8 cellular contexts compared by ENCODE assay signal in the genomic region with DNA sequence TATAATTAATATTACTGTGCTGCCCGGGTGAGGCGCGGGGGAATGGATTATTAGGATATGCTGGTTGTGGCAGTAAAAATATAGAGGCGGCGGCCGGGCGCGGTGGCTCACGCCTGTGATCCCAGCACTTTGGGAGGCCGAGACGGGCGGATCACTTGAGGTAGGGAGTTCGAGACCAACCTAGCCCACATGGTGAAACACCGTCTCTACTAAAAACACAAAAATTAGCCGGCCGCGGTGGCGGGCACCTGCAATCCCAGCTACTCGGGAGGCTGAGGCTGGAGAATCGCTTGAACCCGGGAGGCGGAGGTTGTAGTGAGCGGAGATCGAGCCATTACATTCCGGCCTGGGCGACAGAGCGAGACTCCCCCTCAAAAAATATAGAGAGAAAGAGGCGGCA. TPM values are rescaled to one million over a fixed set of nuclear protein-coding genes. Genes with fewer than 3 reads are reported as not detected.
DNase-seq lines count a peak whose midpoint lies in the region; ATAC-seq and TF ChIP-seq lines count a peak whose summit lies in the region.
"Not testable (repeated sequence)": the region's sequence is repeated elsewhere in the genome, so short reads cannot be mapped to it uniquely, and the experiment has no call there.

No MANE protein-coding gene starts in this region.

- CTCF ChIA-PET in CD4-positive, alpha-beta T cell (lab: Charles Lee), result not testable (repeated sequence)

- H3K4me2 ChIP-seq in trophoblast cell (ENCODE audit: low read length), result not testable (repeated sequence)

- peak in 1 of 10 experiments; percentile 34 for DNase-seq in CD4-positive, alpha-beta T cell
- DNase-seq in Jurkat, Clone E6-1 (ENCODE audit: low read depth, low spot score); adipocyte (ENCODE audit: low read depth); epithelial cell of proximal tubule (ENCODE audit: low read depth); trophoblast cell; tibial nerve (ENCODE audit: low spot score in 2 of 2): not testable (repeated sequence)
- DNase-seq in lower lobe of right lung, result peak; percentile 43

- peak overlapping the region; percentile 70 for H4K12ac ChIP-seq in trophoblast cell (ENCODE audit: low read depth, low read length)

- not testable (repeated sequence) for H3K18ac ChIP-seq in trophoblast cell (ENCODE audit: low read length)

- not testable (repeated sequence) for H3K4ac ChIP-seq in trophoblast cell (ENCODE audit: low read depth, low read length)

- TF ChIP-seq POLR2A in tibial nerve (IDR thresholded peaks at IDR 0.05), result not testable (repeated sequence)

- H4K91ac ChIP-seq in trophoblast cell (ENCODE audit: low read depth, low read length), result not testable (repeated sequence)

- H2AK5ac ChIP-seq in trophoblast cell (ENCODE audit: low read length), result not testable (repeated sequence)

- not testable (repeated sequence) for H3K9me3 ChIP-seq in CD4-positive, alpha-beta T cell (ENCODE audit: control insufficient read depth, low read length); adipocyte (ENCODE audit: control insufficient read depth, low read length); lower lobe of right lung; trophoblast cell (ENCODE audit: insufficient read depth, low read depth, low read length); tibial nerve

- H3K36me3 ChIP-seq in adipocyte (ENCODE audit: control insufficient read depth, insufficient read depth, low read length, severe bottlenecking); lower lobe of right lung; trophoblast cell (ENCODE audit: control insufficient read depth in 1 of 2, insufficient read depth in 2 of 2, low read length in 2 of 2); tibial nerve: not testable (repeated sequence)

- not testable (repeated sequence) for H3K79me2 ChIP-seq in trophoblast cell (ENCODE audit: control insufficient read depth, insufficient read depth, low read length, poor library complexity)

- TF ChIP-seq EP300 in tibial nerve (IDR thresholded peaks at IDR 0.05), result not testable (repeated sequence)

- H3K4me3 Mint-ChIP-seq in CD4-positive, alpha-beta T cell, result peak overlapping the region; percentile 97

- H3K23ac ChIP-seq in trophoblast cell (ENCODE audit: low read length), result not testable (repeated sequence)

- H3K36me3 Mint-ChIP-seq in CD4-positive, alpha-beta T cell (ENCODE audit: low read depth), result peaks cover 14% of the 10 kb centered on the region

- not testable (repeated sequence) for ATAC-seq in CD4-positive, alpha-beta T cell (ENCODE audit: poor library complexity); lower lobe of right lung

- peaks cover 44% of the 10 kb centered on the region for H3K4me1 Mint-ChIP-seq in CD4-positive, alpha-beta T cell (ENCODE audit: low read depth)

- not testable (repeated sequence) for TF ChIP-seq CTCF in CD4-positive, alpha-beta T cell (IDR thresholded peaks at IDR 0.05); VCaP (conservative IDR thresholded peaks at IDR 0.05); epithelial cell of proximal tubule (conservative IDR thresholded peaks at IDR 0.05; ENCODE audit: low read depth, low read length); lower lobe of right lung (IDR thresholded peaks at IDR 0.05); tibial nerve (IDR thresholded peaks at IDR 0.05)

- intact Hi-C loops in CD4-positive, alpha-beta T cell (cut with DNase I, micrococcal nuclease), result loop anchor here in 1 of 2 experiments (10.0 kb wide), 3 partner anchors 1071 to 1989 kb away; a partner anchor contains a TSS
- intact Hi-C loops in lower lobe of right lung (cut with DNase I), result not testable (repeated sequence)

- WGBS in trophoblast cell (ENCODE audit: extremely low coverage, insufficient coverage, insufficient read length), result no CpG with 5 or more reads among the region's 28 CpGs
- WGBS in tibial nerve, 2 donors, result 96 to 97% methylated on average over 28 of the region's 28 CpGs

- peak overlapping the region; percentile 89 for H3K9ac ChIP-seq in adipocyte (ENCODE audit: low read length)
- not testable (repeated sequence) for H3K9ac ChIP-seq in trophoblast cell (ENCODE audit: low read length)

- H3K14ac ChIP-seq in trophoblast cell (ENCODE audit: low read length), result not testable (repeated sequence)

- H3K27ac Mint-ChIP-seq in CD4-positive, alpha-beta T cell, result peak overlapping the region; percentile 98

- not testable (repeated sequence) for H2BK12ac ChIP-seq in trophoblast cell (ENCODE audit: low read length)

- not testable (repeated sequence) for H3K27me3 ChIP-seq in CD4-positive, alpha-beta T cell (ENCODE audit: control insufficient read depth, insufficient read depth, low read length); adipocyte (replicated peaks; ENCODE audit: control insufficient read depth, insufficient read depth, low read length); lower lobe of right lung (ENCODE audit: low read depth); trophoblast cell (ENCODE audit: insufficient read depth, low read length); tibial nerve

- peak overlapping the region; percentile 87 for H2AFZ ChIP-seq in trophoblast cell (ENCODE audit: insufficient read depth, low read length, poor library complexity)

- H2BK120ac ChIP-seq in trophoblast cell (ENCODE audit: insufficient read depth, low read length, poor library complexity), result not testable (repeated sequence)

- not testable (repeated sequence) for H2BK5ac ChIP-seq in trophoblast cell (ENCODE audit: low read depth, low read length, poor library complexity)

- peak overlapping the region; percentile 65 for H4K8ac ChIP-seq in trophoblast cell (ENCODE audit: low read depth, low read length)

- H3K27me3 Mint-ChIP-seq in CD4-positive, alpha-beta T cell, result not testable (repeated sequence)

- not testable (repeated sequence) for H3K79me1 ChIP-seq in trophoblast cell (ENCODE audit: low read length)

- H3K4me1 ChIP-seq in adipocyte (ENCODE audit: control insufficient read depth, insufficient read depth, low read length); trophoblast cell (ENCODE audit: control insufficient read depth in 1 of 2, insufficient read depth in 2 of 2, low read length in 2 of 2); tibial nerve: not testable (repeated sequence)
- H3K4me1 ChIP-seq in lower lobe of right lung, result peaks cover 12% of the 10 kb centered on the region

- peak overlapping the region; percentile 83 for H3K4me3 ChIP-seq in Jurkat, Clone E6-1 (ENCODE audit: low read length)
- H3K4me3 ChIP-seq in adipocyte (ENCODE audit: low read length), result peak overlapping the region; percentile 95
- H3K4me3 ChIP-seq in epithelial cell of proximal tubule (ENCODE audit: low read depth, low read length), result peak overlapping the region; percentile 91
- peak overlapping the region; percentile 82 for H3K4me3 ChIP-seq in lower lobe of right lung
- not testable (repeated sequence) for H3K4me3 ChIP-seq in trophoblast cell (ENCODE audit: low read depth, low read length)
- H3K4me3 ChIP-seq in tibial nerve, result peak overlapping the region in 3 of 4 donors; percentile 66 to 74 (median 71)

- H3K9me3 Mint-ChIP-seq in CD4-positive, alpha-beta T cell, result not testable (repeated sequence)

- not testable (repeated sequence) for H3K27ac ChIP-seq in CD4-positive, alpha-beta T cell (ENCODE audit: low read depth, low read length); trophoblast cell (ENCODE audit: low read depth, low read length)
- H3K27ac ChIP-seq in VCaP (peak overlapping the region; percentile 79), lower lobe of right lung (peak overlapping the region; percentile 97), tibial nerve (peak overlapping the region; percentile 97 to 100 (median 98))

- POLR2A ChIA-PET in CD4-positive, alpha-beta T cell (lab: Charles Lee), result interaction anchor here (1.5 kb wide), 1 partner anchor 20 kb away, joined by 3 read pairs; no protein-coding TSS in a partner anchor

RNA-seq across cellular contexts. Expression of a gene that starts 0.6 kb away (rescaled TPM):
- 1 to 10 TPM; 9.4 to 9.8 TPM for total RNA-seq in CD4-positive, alpha-beta T cell
- polyA plus RNA-seq in Jurkat, Clone E6-1 (2012; ENCODE audit: insufficient read depth, insufficient read length), result 6.1 TPM
- total RNA-seq in epithelial cell of proximal tubule (3.6 and 4.1 TPM in 2 replicates), lower lobe of right lung (5.0 TPM), tibial nerve (10 to 100 TPM in 2 of 4 donors, 1 to 10 TPM in 2; 7.9 to 19.2 (median 11.4) TPM)
- 2.4 and 2.6 TPM in 2 replicates for polyA plus RNA-seq in trophoblast cell (2013)
